In genomic region chr4:68815617-68816409, GRCh38 we compare ENCODE assay signal across 1 cellular context.
TF ChIP-seq lines count a peak whose summit lies in the region.
"Not testable (repeated sequence)": the region's sequence is repeated elsewhere in the genome, so short reads cannot be mapped to it uniquely, and the experiment has no call there.

Gene UGT2B10, plus strand, starts transcription at chr4:68815994. Its CDS starts 26 bp downstream, at chr4:68816020.

TF ChIP-seq in HepG2, 621 proteins besides CTCF, POLR2A, EP300 and RAD21 (continued from another document and continues in another):
- TF ChIP-seq ZNF800 (CRISPR knock-in tag; IDR thresholded peaks at IDR 0.05), result peak; percentile 36; the same call in 1 of the 2 replicates
- peak; percentile 91 for TF ChIP-seq CEBPG (CRISPR knock-in tag; IDR thresholded peaks at IDR 0.05)
- TF ChIP-seq ONECUT2 (CRISPR knock-in tag; IDR thresholded peaks at IDR 0.05), result peak; percentile 92
- TF ChIP-seq ZNF205 (CRISPR knock-in tag; IDR thresholded peaks at IDR 0.05), result peak; percentile 90
- TF ChIP-seq PHF8 (CRISPR knock-in tag; IDR thresholded peaks at IDR 0.05), result peak; percentile 52; the same call in 1 of the 2 replicates
- 0 out of 2 replicates have a peak, but pooled peaks have one; percentile 39 for TF ChIP-seq SP140L (CRISPR knock-in tag; IDR thresholded peaks at IDR 0.05; ENCODE audit: borderline replicate concordance)
- 0 out of 2 replicates have a peak, but pooled peaks have one; percentile 34 for TF ChIP-seq ELF4 (CRISPR knock-in tag; IDR thresholded peaks at IDR 0.05; ENCODE audit: borderline replicate concordance)
- TF ChIP-seq ZNF124 (CRISPR knock-in tag; IDR thresholded peaks at IDR 0.05), result peak; percentile 55; the same call in 1 of the 2 replicates
- peak; percentile 78; the same call in 1 of the 2 replicates for TF ChIP-seq POGK (CRISPR knock-in tag; conservative IDR thresholded peaks at IDR 0.05)
- TF ChIP-seq ZMYM2 (CRISPR knock-in tag; IDR thresholded peaks at IDR 0.05), result 0 out of 2 replicates have a peak, but pooled peaks have one; percentile 56
- TF ChIP-seq ZNF264 (CRISPR knock-in tag; IDR thresholded peaks at IDR 0.05), result peak; percentile 30; the same call in 1 of the 2 replicates
- TF ChIP-seq, protein P1, sequence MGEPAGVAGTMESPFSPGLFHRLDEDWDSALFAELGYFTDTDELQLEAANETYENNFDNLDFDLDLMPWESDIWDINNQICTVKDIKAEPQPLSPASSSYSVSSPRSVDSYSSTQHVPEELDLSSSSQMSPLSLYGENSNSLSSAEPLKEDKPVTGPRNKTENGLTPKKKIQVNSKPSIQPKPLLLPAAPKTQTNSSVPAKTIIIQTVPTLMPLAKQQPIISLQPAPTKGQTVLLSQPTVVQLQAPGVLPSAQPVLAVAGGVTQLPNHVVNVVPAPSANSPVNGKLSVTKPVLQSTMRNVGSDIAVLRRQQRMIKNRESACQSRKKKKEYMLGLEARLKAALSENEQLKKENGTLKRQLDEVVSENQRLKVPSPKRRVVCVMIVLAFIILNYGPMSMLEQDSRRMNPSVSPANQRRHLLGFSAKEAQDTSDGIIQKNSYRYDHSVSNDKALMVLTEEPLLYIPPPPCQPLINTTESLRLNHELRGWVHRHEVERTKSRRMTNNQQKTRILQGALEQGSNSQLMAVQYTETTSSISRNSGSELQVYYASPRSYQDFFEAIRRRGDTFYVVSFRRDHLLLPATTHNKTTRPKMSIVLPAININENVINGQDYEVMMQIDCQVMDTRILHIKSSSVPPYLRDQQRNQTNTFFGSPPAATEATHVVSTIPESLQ (CRISPR knock-in tag; conservative IDR thresholded peaks at IDR 0.05), result peak; percentile 68; the same call in 1 of the 2 replicates
- TF ChIP-seq TOE1 (CRISPR knock-in tag; IDR thresholded peaks at IDR 0.05), result peak; percentile 80; the same call in 1 of the 2 replicates
- peak; percentile 54; the same call in 1 of the 2 replicates for TF ChIP-seq ZBTB20 (CRISPR knock-in tag; IDR thresholded peaks at IDR 0.05; ENCODE audit: borderline replicate concordance, low read depth)
- TF ChIP-seq ZNF670 (CRISPR knock-in tag; IDR thresholded peaks at IDR 0.05; ENCODE audit: borderline replicate concordance), result peak; percentile 39; the same call in 1 of the 2 replicates
- peak; percentile 70 for TF ChIP-seq MIER2 (CRISPR knock-in tag; IDR thresholded peaks at IDR 0.05)
- peak; percentile 79 for TF ChIP-seq HHEX (CRISPR knock-in tag; IDR thresholded peaks at IDR 0.05)
- TF ChIP-seq RBFOX2 (IDR thresholded peaks at IDR 0.05; ENCODE audit: low read depth, low read length), result peak; percentile 81
- TF ChIP-seq, protein P2, sequence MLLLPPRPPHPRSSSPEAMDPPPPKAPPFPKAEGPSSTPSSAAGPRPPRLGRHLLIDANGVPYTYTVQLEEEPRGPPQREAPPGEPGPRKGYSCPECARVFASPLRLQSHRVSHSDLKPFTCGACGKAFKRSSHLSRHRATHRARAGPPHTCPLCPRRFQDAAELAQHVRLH (CRISPR knock-in tag; IDR thresholded peaks at IDR 0.05; ENCODE audit: borderline replicate concordance, low read depth), result 0 out of 2 replicates have a peak, but pooled peaks have one; percentile 51
- peak; percentile 66; the same call in 1 of the 2 replicates for TF ChIP-seq ZNF430 (CRISPR knock-in tag; IDR thresholded peaks at IDR 0.05)
- TF ChIP-seq RARA (CRISPR knock-in tag; IDR thresholded peaks at IDR 0.05), result peak; percentile 93
- peak; percentile 75 for TF ChIP-seq ZNF614 (CRISPR knock-in tag; IDR thresholded peaks at IDR 0.05; ENCODE audit: borderline replicate concordance)
- TF ChIP-seq ZBTB43 (CRISPR knock-in tag; conservative IDR thresholded peaks at IDR 0.05), result peak; percentile 52; the same call in 1 of the 2 replicates
- peak; percentile 22; the same call in 1 of the 2 replicates for TF ChIP-seq ZNF142 (CRISPR knock-in tag; IDR thresholded peaks at IDR 0.05)
- TF ChIP-seq MAX (IDR thresholded peaks at IDR 0.05), result peak; percentile 34; the same call in 1 of the 2 replicates
- TF ChIP-seq NONO (IDR thresholded peaks at IDR 0.05), result not testable (repeated sequence)
- peak; percentile 66 for TF ChIP-seq NONO (CRISPR knock-in tag; conservative IDR thresholded peaks at IDR 0.05)
- 0 out of 2 replicates have a peak, but pooled peaks have one; percentile 42 for TF ChIP-seq CC2D1A (CRISPR knock-in tag; IDR thresholded peaks at IDR 0.05)
- TF ChIP-seq, protein P3, sequence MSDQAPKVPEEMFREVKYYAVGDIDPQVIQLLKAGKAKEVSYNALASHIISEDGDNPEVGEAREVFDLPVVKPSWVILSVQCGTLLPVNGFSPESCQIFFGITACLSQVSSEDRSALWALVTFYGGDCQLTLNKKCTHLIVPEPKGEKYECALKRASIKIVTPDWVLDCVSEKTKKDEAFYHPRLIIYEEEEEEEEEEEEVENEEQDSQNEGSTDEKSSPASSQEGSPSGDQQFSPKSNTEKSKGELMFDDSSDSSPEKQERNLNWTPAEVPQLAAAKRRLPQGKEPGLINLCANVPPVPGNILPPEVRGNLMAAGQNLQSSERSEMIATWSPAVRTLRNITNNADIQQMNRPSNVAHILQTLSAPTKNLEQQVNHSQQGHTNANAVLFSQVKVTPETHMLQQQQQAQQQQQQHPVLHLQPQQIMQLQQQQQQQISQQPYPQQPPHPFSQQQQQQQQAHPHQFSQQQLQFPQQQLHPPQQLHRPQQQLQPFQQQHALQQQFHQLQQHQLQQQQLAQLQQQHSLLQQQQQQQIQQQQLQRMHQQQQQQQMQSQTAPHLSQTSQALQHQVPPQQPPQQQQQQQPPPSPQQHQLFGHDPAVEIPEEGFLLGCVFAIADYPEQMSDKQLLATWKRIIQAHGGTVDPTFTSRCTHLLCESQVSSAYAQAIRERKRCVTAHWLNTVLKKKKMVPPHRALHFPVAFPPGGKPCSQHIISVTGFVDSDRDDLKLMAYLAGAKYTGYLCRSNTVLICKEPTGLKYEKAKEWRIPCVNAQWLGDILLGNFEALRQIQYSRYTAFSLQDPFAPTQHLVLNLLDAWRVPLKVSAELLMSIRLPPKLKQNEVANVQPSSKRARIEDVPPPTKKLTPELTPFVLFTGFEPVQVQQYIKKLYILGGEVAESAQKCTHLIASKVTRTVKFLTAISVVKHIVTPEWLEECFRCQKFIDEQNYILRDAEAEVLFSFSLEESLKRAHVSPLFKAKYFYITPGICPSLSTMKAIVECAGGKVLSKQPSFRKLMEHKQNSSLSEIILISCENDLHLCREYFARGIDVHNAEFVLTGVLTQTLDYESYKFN (CRISPR knock-in tag; conservative IDR thresholded peaks at IDR 0.05), result peak; percentile 88
- TF ChIP-seq BCL6 (CRISPR knock-in tag; IDR thresholded peaks at IDR 0.05), result peak; percentile 96
- TF ChIP-seq DDIT3 (CRISPR knock-in tag; IDR thresholded peaks at IDR 0.05), result 0 out of 2 replicates have a peak, but pooled peaks have one; percentile 42
- peak; percentile 97 for TF ChIP-seq MED8 (CRISPR knock-in tag; IDR thresholded peaks at IDR 0.05; ENCODE audit: insufficient replicate concordance)
- TF ChIP-seq MBD4 (IDR thresholded peaks at IDR 0.05; ENCODE audit: borderline replicate concordance, low read length), result peak; percentile 84
- TF ChIP-seq SOX13 (IDR thresholded peaks at IDR 0.05), result peak; percentile 60; the same call in 1 of the 2 replicates
- TF ChIP-seq SOX13 (CRISPR knock-in tag; conservative IDR thresholded peaks at IDR 0.05 in 1 of 2, IDR thresholded peaks at IDR 0.05 in 1 of 2), result peak in 1 of 2 experiments; percentile 93; a peak in 2 of 4 replicates
- peak; percentile 67; the same call in 1 of the 2 replicates for TF ChIP-seq ZNF12 (CRISPR knock-in tag; IDR thresholded peaks at IDR 0.05)
- TF ChIP-seq, protein P4, sequence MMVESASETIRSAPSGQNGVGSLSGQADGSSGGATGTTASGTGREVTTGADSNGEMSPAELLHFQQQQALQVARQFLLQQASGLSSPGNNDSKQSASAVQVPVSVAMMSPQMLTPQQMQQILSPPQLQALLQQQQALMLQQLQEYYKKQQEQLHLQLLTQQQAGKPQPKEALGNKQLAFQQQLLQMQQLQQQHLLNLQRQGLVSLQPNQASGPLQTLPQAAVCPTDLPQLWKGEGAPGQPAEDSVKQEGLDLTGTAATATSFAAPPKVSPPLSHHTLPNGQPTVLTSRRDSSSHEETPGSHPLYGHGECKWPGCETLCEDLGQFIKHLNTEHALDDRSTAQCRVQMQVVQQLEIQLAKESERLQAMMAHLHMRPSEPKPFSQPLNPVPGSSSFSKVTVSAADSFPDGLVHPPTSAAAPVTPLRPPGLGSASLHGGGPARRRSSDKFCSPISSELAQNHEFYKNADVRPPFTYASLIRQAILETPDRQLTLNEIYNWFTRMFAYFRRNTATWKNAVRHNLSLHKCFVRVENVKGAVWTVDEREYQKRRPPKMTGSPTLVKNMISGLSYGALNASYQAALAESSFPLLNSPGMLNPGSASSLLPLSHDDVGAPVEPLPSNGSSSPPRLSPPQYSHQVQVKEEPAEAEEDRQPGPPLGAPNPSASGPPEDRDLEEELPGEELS (CRISPR knock-in tag; IDR thresholded peaks at IDR 0.05), result peak; percentile 80
